ENCODE assay signal across 16 cellular contexts in genomic region chr11:120137187-120137610, GRCh38. TPM values are rescaled to one million over a fixed set of nuclear protein-coding genes. Genes with fewer than 3 reads are reported as not detected.
A peak's percentile ranks its signal among the peaks of the same experiment; 100 is the strongest.
DNase-seq lines count a peak whose midpoint lies in the region; ATAC-seq and TF ChIP-seq lines count a peak whose summit lies in the region.
"Had no signal": no experiment of that assay in that cellular context is flagged by ENCODE, and none has a peak within 500 bp of the region (broad histone marks: within the 10 kb centered on the region; RNA-seq: fewer than 3 reads in every experiment).

No MANE protein-coding gene starts in this region.

- ATAC-seq in upper lobe of right lung (no peak), HG02759 (IDR thresholded peaks at IDR 0.05; ENCODE audit: unreplicated experiment) (no peak)
- ATAC-seq: CD8-positive, alpha-beta T cell; stimulated activated memory B cell treated with anti-CD40 and anti-IgM and Interleukin-4, amounts not matched to agents 10 μg/mL and 1 μg/mL and 100 μg/mL, for 72 hours had no signal

- intact Hi-C loops in colonic mucosa (cut with DNase I), result no loop called here
- intact Hi-C loops in upper lobe of right lung (cut with DNase I), result no loop called here

- H3K27ac ChIP-seq in colonic mucosa (no peak overlapping the region), upper lobe of right lung (no peak overlapping the region)

- H3K4me3 ChIP-seq in colonic mucosa (no peak overlapping the region), upper lobe of right lung (no peak overlapping the region)

- H3K27me3 ChIP-seq in colonic mucosa, result no peaks in the 10 kb centered on the region
- peaks cover 16% of the 10 kb centered on the region for H3K27me3 ChIP-seq in upper lobe of right lung

- H3K4me1 ChIP-seq in colonic mucosa (no peaks in the 10 kb centered on the region), upper lobe of right lung (no peaks in the 10 kb centered on the region)

- no peak overlapping the region for H3K9ac ChIP-seq in colonic mucosa (ENCODE audit: low read depth in 2 of 2, low read length in 2 of 2)

- H3K36me3 ChIP-seq in colonic mucosa, result no peaks in the 10 kb centered on the region
- no peaks in the 10 kb centered on the region for H3K36me3 ChIP-seq in upper lobe of right lung

- TF ChIP-seq CTCF in colonic mucosa (IDR thresholded peaks at IDR 0.05) (no peak), upper lobe of right lung (IDR thresholded peaks at IDR 0.05) (no peak)

- DNase-seq in activated effector memory CD4-positive, alpha-beta T cell treated with anti-CD3 and anti-CD28 coated beads, Interleukin-2, amount 50 U/mL, for 16 hours, result peak; percentile 42
- DNase-seq in activated effector memory CD4-positive, alpha-beta T cell treated with Interleukin-2 at 50 U/mL for 16 hours, result no peak
- DNase-seq in colonic mucosa, result peak; percentile 16
- DNase-seq in mesenteric fat pad (ENCODE audit: low spot score), result peak; percentile 60
- DNase-seq in upper lobe of right lung, result peak; percentile 52
- DNase-seq in NCI-H146 treated with DMSO at 0.1 percent for 48 hours (lab: John Stamatoyannopoulos, UW; ENCODE audit: unreplicated experiment), result no peak
- DNase-seq in GF-D8 (lab: John Stamatoyannopoulos, UW), result no peak
- DNase-seq: activated gamma-delta T cell treated with Interleukin-2 at 50 U/mL for 16 hours, EL, MV-4-11, NCI-H2081 treated with DMSO at 0.1 percent for 48 hours, NCI-H524, SW 1271 had no signal

- H3K9me3 ChIP-seq in colonic mucosa (no peaks in the 10 kb centered on the region), upper lobe of right lung (no peaks in the 10 kb centered on the region)

RNA-seq across cellular contexts. Expression of gene TRIM29, which starts 0.7 kb away (rescaled TPM):
- 1 to 10 TPM; 3.4 to 4.0 TPM for total RNA-seq in colonic mucosa
- total RNA-seq in mesenteric fat pad, result 1.3 TPM
- total RNA-seq in upper lobe of right lung, result 3.4 TPM
- total RNA-seq: CD8-positive, alpha-beta T cell had no signal

Comparison
In these comparisons a context has a peak if more than half of its experiments do, and no peak if none do; other contexts are left out.
1. DNase-seq: peak in activated effector memory CD4-positive, alpha-beta T cell treated with anti-CD3 and anti-CD28 coated beads, Interleukin-2, amount 50 U/mL, for 16 hours (single experiment), colonic mucosa (single experiment), mesenteric fat pad (single experiment) and upper lobe of right lung (single experiment); none in activated effector memory CD4-positive, alpha-beta T cell treated with Interleukin-2 at 50 U/mL for 16 hours (single experiment), NCI-H146 treated with DMSO at 0.1 percent for 48 hours (single experiment) and GF-D8 (single experiment).